In genomic region chr15:47801522-47801921, GRCh38 we compare ENCODE assay signal across 24 cellular contexts.
DNase-seq lines count a peak whose midpoint lies in the region; ATAC-seq and TF ChIP-seq lines count a peak whose summit lies in the region.
"Had no signal": no experiment of that assay in that cellular context is flagged by ENCODE, and none has a peak within 500 bp of the region (broad histone marks: within the 10 kb centered on the region; RNA-seq: fewer than 3 reads in every experiment).

No MANE protein-coding gene starts in this region.

- no peak for TF ChIP-seq CTCF in RWPE2 (IDR thresholded peaks at IDR 0.05; ENCODE audit: poor library complexity, severe bottlenecking)
- TF ChIP-seq CTCF in neural progenitor cell (IDR thresholded peaks at IDR 0.05): no peak

- H3K27ac ChIP-seq in RWPE2 (ENCODE audit: poor library complexity, severe bottlenecking): peak overlapping the region; percentile 69
- no peak overlapping the region for H3K27ac ChIP-seq in neural progenitor cell
- H3K27ac ChIP-seq: brain microvascular endothelial cell, dorsolateral prefrontal cortex, gastrocnemius medialis, PC-9, tibial nerve had no signal

- H3K4me3 Mint-ChIP-seq in neural progenitor cell: no peak overlapping the region
- no peak overlapping the region for H3K4me3 Mint-ChIP-seq in T-cell
- H3K4me3 Mint-ChIP-seq: activated CD8-positive, alpha-beta T cell treated with anti-CD3 and anti-CD28 coated beads, Interleukin-2, amount 10 ng/mL, durations not matched to agents 7 days and 5 days; activated naive CD4-positive, alpha-beta T cell treated with anti-CD3 and anti-CD28 coated beads, Interleukin-2, amount 50 U/mL, for 24 hours; CD8-positive, alpha-beta T cell; natural killer cell treated with Interleukin-12 subunit alpha and Interleukin-12 subunit beta and Interleukin-15 and Interleukin-18, amount 100 ng/mL, for 72 hours had no signal

- H2AFZ ChIP-seq in neural progenitor cell (replicated peaks): no peak overlapping the region
- H2AFZ ChIP-seq: PC-9 had no signal

- CTCF ChIA-PET in T-cell (lab: Charles Lee): no interaction called here

- H4K20me1 ChIP-seq in neural progenitor cell (ENCODE audit: low read depth): no peaks in the 10 kb centered on the region

- H3K9me3 Mint-ChIP-seq in neural progenitor cell (no peaks in the 10 kb centered on the region), T-cell (peaks cover 0 to 4% (median 0%) of the 10 kb centered on the region in 3 donors)
- H3K9me3 Mint-ChIP-seq: activated naive CD4-positive, alpha-beta T cell treated with anti-CD3 and anti-CD28 coated beads, Interleukin-2, amount 50 U/mL, for 24 hours; CD8-positive, alpha-beta T cell had no signal

- H3K4me3 ChIP-seq in RWPE2 (ENCODE audit: severe bottlenecking) (no peak overlapping the region), neural progenitor cell (no peak overlapping the region)
- H3K4me3 ChIP-seq: dorsolateral prefrontal cortex, gastrocnemius medialis, PC-9, tibial nerve had no signal

- ATAC-seq in RWPE2 (ENCODE audit: low read depth) (peak; percentile 98), left colon (peak; percentile 40), T-cell (replicated peaks in 1 of 4) (no peak)
- ATAC-seq: activated CD8-positive, alpha-beta T cell treated with anti-CD3 and anti-CD28 coated beads, Interleukin-2, amount 10 ng/mL, durations not matched to agents 7 days and 5 days; CD8-positive, alpha-beta T cell; gastrocnemius medialis; HepG2; natural killer cell treated with Interleukin-12 subunit alpha and Interleukin-12 subunit beta and Interleukin-15 and Interleukin-18, amount 100 ng/mL, for 72 hours had no signal

- no peaks in the 10 kb centered on the region for H3F3A ChIP-seq in neural progenitor cell (ENCODE audit: low read depth)

- H3K4me2 ChIP-seq in neural progenitor cell: no peak overlapping the region
- H3K4me2 ChIP-seq: PC-9 had no signal

- H3K9me3 ChIP-seq in RWPE2 (ENCODE audit: severe bottlenecking): no peaks in the 10 kb centered on the region
- H3K9me3 ChIP-seq in neural progenitor cell (ENCODE audit: low read depth): no peaks in the 10 kb centered on the region
- H3K9me3 ChIP-seq: BE2C, gastrocnemius medialis, tibial nerve had no signal

- H3K4me1 ChIP-seq in RWPE2 (ENCODE audit: insufficient read depth, poor library complexity, severe bottlenecking) (peaks cover 24% of the 10 kb centered on the region), neural progenitor cell (peaks cover 13% of the 10 kb centered on the region)

- H3K9ac ChIP-seq in neural progenitor cell: no peak overlapping the region

- H3K27ac Mint-ChIP-seq in neural progenitor cell (no peak overlapping the region), T-cell (no peak overlapping the region)
- H3K27ac Mint-ChIP-seq: activated CD8-positive, alpha-beta T cell treated with anti-CD3 and anti-CD28 coated beads, Interleukin-2, amount 10 ng/mL, durations not matched to agents 7 days and 5 days; activated naive CD4-positive, alpha-beta T cell treated with anti-CD3 and anti-CD28 coated beads, Interleukin-2, amount 50 U/mL, for 24 hours; CD8-positive, alpha-beta T cell; natural killer cell treated with Interleukin-12 subunit alpha and Interleukin-12 subunit beta and Interleukin-15 and Interleukin-18, amount 100 ng/mL, for 72 hours had no signal

- H3K4me1 Mint-ChIP-seq in neural progenitor cell (peaks cover 4% of the 10 kb centered on the region), T-cell (no peaks in the 10 kb centered on the region)
- H3K4me1 Mint-ChIP-seq: activated naive CD4-positive, alpha-beta T cell treated with anti-CD3 and anti-CD28 coated beads, Interleukin-2, amount 50 U/mL, for 24 hours had no signal

- intact Hi-C loops in left colon (cut with DNase I, micrococcal nuclease): no loop called here

- no peaks in the 10 kb centered on the region for H3K36me3 ChIP-seq in RWPE2 (ENCODE audit: low read depth)
- H3K36me3 ChIP-seq in neural progenitor cell: no peaks in the 10 kb centered on the region
- H3K36me3 ChIP-seq: BE2C, brain microvascular endothelial cell, gastrocnemius medialis, tibial nerve had no signal

- H3K79me2 ChIP-seq in neural progenitor cell (ENCODE audit: low read depth): no peaks in the 10 kb centered on the region

- DNase-seq in HPDE6-E6E7 (ENCODE audit: extremely low spot score): peak; percentile 54
- peak; percentile 66 for DNase-seq in NCI-H2171 treated with DMSO at 0.1 percent for 48 hours (lab: John Stamatoyannopoulos, UW)
- DNase-seq in RWPE2 (ENCODE audit: low spot score): peak; percentile 92
- no peak for DNase-seq in left colon
- no peak for DNase-seq in GM19238 (ENCODE audit: insufficient read length, low spot score)
- DNase-seq in neural progenitor cell (ENCODE audit: low spot score): no peak
- DNase-seq in T-cell: no peak
- DNase-seq: activated CD4-positive, alpha-beta T cell treated with anti-CD3 and anti-CD28 coated beads for 4 hours; activated CD8-positive, alpha-beta T cell treated with anti-CD3 and anti-CD28 coated beads, Interleukin-2, amount 10 ng/mL, durations not matched to agents 7 days and 5 days; amygdala; BE2C; brain microvascular endothelial cell; CD8-positive, alpha-beta T cell; dorsolateral prefrontal cortex; gastrocnemius medialis; NCI-H187; NCI-H524; PC-9; Right ventricle myocardium superior; stimulated activated CD4-positive, alpha-beta T cell treated with anti-CD3 and anti-CD28 coated beads, Interleukin-4, amount 100 ng/mL, for 24 hours had no signal

- H3K27me3 Mint-ChIP-seq in neural progenitor cell (ENCODE audit: insufficient read depth, low read depth) (peaks cover 6% of the 10 kb centered on the region), T-cell (no peaks in the 10 kb centered on the region)
- H3K27me3 Mint-ChIP-seq: activated naive CD4-positive, alpha-beta T cell treated with anti-CD3 and anti-CD28 coated beads, Interleukin-2, amount 50 U/mL, for 24 hours had no signal

- POLR2A ChIA-PET in T-cell (lab: Charles Lee): no interaction called here

- H3K27me3 ChIP-seq in RWPE2 (ENCODE audit: insufficient read depth, poor library complexity, severe bottlenecking) (no peaks in the 10 kb centered on the region), neural progenitor cell (no peaks in the 10 kb centered on the region)
- H3K27me3 ChIP-seq: BE2C, brain microvascular endothelial cell, dorsolateral prefrontal cortex, gastrocnemius medialis, tibial nerve had no signal

- no peaks in the 10 kb centered on the region for H3K36me3 Mint-ChIP-seq in neural progenitor cell
- no peaks in the 10 kb centered on the region for H3K36me3 Mint-ChIP-seq in T-cell
- H3K36me3 Mint-ChIP-seq: activated naive CD4-positive, alpha-beta T cell treated with anti-CD3 and anti-CD28 coated beads, Interleukin-2, amount 50 U/mL, for 24 hours; CD8-positive, alpha-beta T cell; natural killer cell treated with Interleukin-12 subunit alpha and Interleukin-12 subunit beta and Interleukin-15 and Interleukin-18, amount 100 ng/mL, for 72 hours had no signal

Comparison
In these comparisons a context has a peak if more than half of its experiments do, and no peak if none do; other contexts are left out.
1. DNase-seq: peak in HPDE6-E6E7 (single experiment), NCI-H2171 treated with DMSO at 0.1 percent for 48 hours (single experiment) and RWPE2 (single experiment); none in left colon (0 of 2), GM19238 (single experiment), neural progenitor cell (single experiment) and T-cell (0 of 34).
2. ATAC-seq: peak in RWPE2 (single experiment) and left colon (single experiment); none in T-cell (0 of 4).